Comparison of ENCODE assay signal across 10 cellular contexts in the genomic region with DNA sequence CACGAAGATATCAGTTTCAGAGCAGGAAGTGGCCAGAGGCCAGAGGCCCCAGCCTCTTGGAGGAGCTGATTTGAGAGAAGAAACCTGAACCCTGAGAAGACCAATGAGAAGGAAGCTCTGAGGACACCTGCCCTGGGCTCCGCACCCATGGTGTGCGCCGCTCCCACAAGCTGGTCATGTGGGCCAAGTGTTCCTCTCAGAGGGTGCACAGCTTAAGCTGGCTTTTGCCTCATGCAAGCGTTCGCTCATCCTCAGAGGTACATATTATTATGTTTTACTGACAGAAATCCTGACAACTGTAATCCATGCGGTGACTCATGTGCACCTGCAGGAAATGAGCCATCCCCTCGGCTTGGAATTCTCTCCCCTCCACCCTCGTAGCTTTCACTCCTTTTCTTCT.
DNase-seq lines count a peak whose midpoint lies in the region; ATAC-seq and TF ChIP-seq lines count a peak whose summit lies in the region.
"Had no signal": no experiment of that assay in that cellular context is flagged by ENCODE, and none has a peak within 500 bp of the region (broad histone marks: within the 10 kb centered on the region; RNA-seq: fewer than 3 reads in every experiment).

No MANE protein-coding gene starts in this region.

- H3K9me3 ChIP-seq in parathyroid adenoma (ENCODE audit: control insufficient read depth, low read length) (no peaks in the 10 kb centered on the region), A673 (ENCODE audit: low read depth, low read length, poor library complexity, severe bottlenecking) (no peaks in the 10 kb centered on the region)
- H3K9me3 ChIP-seq: vagina had no signal

- DNase-seq in activated T-cell treated with anti-CD3 and anti-CD28 coated beads, Interleukin-2, amount 50 U/mL, for 48 hours: peak; percentile 33 to 38
- no peak for DNase-seq in activated T-cell treated with anti-CD3 and anti-CD28 coated beads for 4 hours
- DNase-seq in NCI-H2029 (lab: John Stamatoyannopoulos, UW): peak; percentile 94
- peak; percentile 44 for DNase-seq in activated naive CD8-positive, alpha-beta T cell treated with anti-CD3 and anti-CD28 coated beads, Interleukin-2, amount 10 ng/mL, durations not matched to agents 7 days and 5 days
- no peak for DNase-seq in T-helper 9 cell
- no peak for DNase-seq in A673 (ENCODE audit: low spot score)

- H3K27ac ChIP-seq in parathyroid adenoma: no peak overlapping the region
- H3K27ac ChIP-seq in A673 (ENCODE audit: low read depth, low read length, poor library complexity, severe bottlenecking): no peak overlapping the region
- H3K27ac ChIP-seq: vagina had no signal

- H3K79me2 ChIP-seq in parathyroid adenoma: no peaks in the 10 kb centered on the region

- no peak overlapping the region for H3K4me2 ChIP-seq in parathyroid adenoma (ENCODE audit: low read length)

- H3K4me3 ChIP-seq in parathyroid adenoma (ENCODE audit: low read depth, low read length) (no peak overlapping the region), A673 (ENCODE audit: low read depth, low read length, poor library complexity, severe bottlenecking) (no peak overlapping the region)
- H3K4me3 ChIP-seq: vagina had no signal

- H3K27me3 Mint-ChIP-seq in activated naive CD8-positive, alpha-beta T cell treated with anti-CD3 and anti-CD28 coated beads, Interleukin-2, amount 10 ng/mL, durations not matched to agents 7 days and 5 days: no peaks in the 10 kb centered on the region
- H3K27me3 Mint-ChIP-seq: central memory CD8-positive, alpha-beta T cell had no signal

- no peak for TF ChIP-seq CTCF in parathyroid adenoma (IDR thresholded peaks at IDR 0.05)
- no peak for TF ChIP-seq CTCF in A673 (conservative IDR thresholded peaks at IDR 0.05; ENCODE audit: low read depth, low read length)

- peaks cover 3% of the 10 kb centered on the region for H3K36me3 Mint-ChIP-seq in activated naive CD8-positive, alpha-beta T cell treated with anti-CD3 and anti-CD28 coated beads, Interleukin-2, amount 10 ng/mL, durations not matched to agents 7 days and 5 days

- H3K36me3 ChIP-seq in parathyroid adenoma (ENCODE audit: control insufficient read depth, insufficient read depth, low read length): no peaks in the 10 kb centered on the region
- no peaks in the 10 kb centered on the region for H3K36me3 ChIP-seq in A673 (ENCODE audit: insufficient read depth, low read length, poor library complexity, severe bottlenecking)
- H3K36me3 ChIP-seq: vagina had no signal

- no peak overlapping the region for H3K9ac ChIP-seq in parathyroid adenoma

- CTCF ChIA-PET in A673 (lab: Charles Lee): no interaction called here

- H3K27me3 ChIP-seq in parathyroid adenoma (ENCODE audit: control insufficient read depth, insufficient read depth, low read length) (no peaks in the 10 kb centered on the region), A673 (replicated peaks; ENCODE audit: insufficient read depth, low read depth, low read length, poor library complexity) (no peaks in the 10 kb centered on the region)
- H3K27me3 ChIP-seq: vagina had no signal

- BruUV-seq in A673 (replicated peaks; lab: Mats Ljungman, UMichigan): no TSS peak

- intact Hi-C loops in A673 (cut with micrococcal nuclease; ENCODE audit: unreplicated experiment): no loop called here

- H2AFZ ChIP-seq in parathyroid adenoma: peak overlapping the region; percentile 47

- H3K27ac Mint-ChIP-seq in activated naive CD8-positive, alpha-beta T cell treated with anti-CD3 and anti-CD28 coated beads, Interleukin-2, amount 10 ng/mL, durations not matched to agents 7 days and 5 days: peak overlapping the region; percentile 79

- POLR2A ChIA-PET in activated naive CD8-positive, alpha-beta T cell treated with anti-CD3 and anti-CD28 coated beads, Interleukin-2, amount 10 ng/mL, durations not matched to agents 7 days and 5 days (lab: Charles Lee): interaction anchor here (1.9 kb wide), 1 partner anchor 33 kb away, joined by 16 read pairs; no protein-coding TSS in a partner anchor
- POLR2A ChIA-PET in A673 (lab: Charles Lee; ENCODE audit: low non-redundant PET): no interaction called here

- peak overlapping the region; percentile 72 for H3K4me3 Mint-ChIP-seq in activated naive CD8-positive, alpha-beta T cell treated with anti-CD3 and anti-CD28 coated beads, Interleukin-2, amount 10 ng/mL, durations not matched to agents 7 days and 5 days
- H3K4me3 Mint-ChIP-seq: central memory CD8-positive, alpha-beta T cell had no signal

- peaks cover 8% of the 10 kb centered on the region for H3K9me3 Mint-ChIP-seq in activated naive CD8-positive, alpha-beta T cell treated with anti-CD3 and anti-CD28 coated beads, Interleukin-2, amount 10 ng/mL, durations not matched to agents 7 days and 5 days

- H3K4me1 ChIP-seq in parathyroid adenoma: no peaks in the 10 kb centered on the region
- no peaks in the 10 kb centered on the region for H3K4me1 ChIP-seq in A673 (ENCODE audit: insufficient read depth, low read length, poor library complexity, severe bottlenecking)

- H3K4me1 Mint-ChIP-seq in activated naive CD8-positive, alpha-beta T cell treated with anti-CD3 and anti-CD28 coated beads, Interleukin-2, amount 10 ng/mL, durations not matched to agents 7 days and 5 days: peaks cover 32% of the 10 kb centered on the region

- peak; percentile 61 for ATAC-seq in activated naive CD8-positive, alpha-beta T cell treated with anti-CD3 and anti-CD28 coated beads, Interleukin-2, amount 10 ng/mL, durations not matched to agents 7 days and 5 days (ENCODE audit: low read depth)
- no peak for ATAC-seq in HG03139 (IDR thresholded peaks at IDR 0.05; ENCODE audit: unreplicated experiment)

Comparison
In these comparisons a context has a peak if more than half of its experiments do, and no peak if none do; other contexts are left out.
1. DNase-seq: peak in activated T-cell treated with anti-CD3 and anti-CD28 coated beads, Interleukin-2, amount 50 U/mL, for 48 hours (2 of 2), NCI-H2029 (single experiment) and activated naive CD8-positive, alpha-beta T cell treated with anti-CD3 and anti-CD28 coated beads, Interleukin-2, amount 10 ng/mL, durations not matched to agents 7 days and 5 days (single experiment); none in activated T-cell treated with anti-CD3 and anti-CD28 coated beads for 4 hours (single experiment), T-helper 9 cell (single experiment) and A673 (single experiment).